12 cellular contexts compared by ENCODE assay signal in the genomic region with DNA sequence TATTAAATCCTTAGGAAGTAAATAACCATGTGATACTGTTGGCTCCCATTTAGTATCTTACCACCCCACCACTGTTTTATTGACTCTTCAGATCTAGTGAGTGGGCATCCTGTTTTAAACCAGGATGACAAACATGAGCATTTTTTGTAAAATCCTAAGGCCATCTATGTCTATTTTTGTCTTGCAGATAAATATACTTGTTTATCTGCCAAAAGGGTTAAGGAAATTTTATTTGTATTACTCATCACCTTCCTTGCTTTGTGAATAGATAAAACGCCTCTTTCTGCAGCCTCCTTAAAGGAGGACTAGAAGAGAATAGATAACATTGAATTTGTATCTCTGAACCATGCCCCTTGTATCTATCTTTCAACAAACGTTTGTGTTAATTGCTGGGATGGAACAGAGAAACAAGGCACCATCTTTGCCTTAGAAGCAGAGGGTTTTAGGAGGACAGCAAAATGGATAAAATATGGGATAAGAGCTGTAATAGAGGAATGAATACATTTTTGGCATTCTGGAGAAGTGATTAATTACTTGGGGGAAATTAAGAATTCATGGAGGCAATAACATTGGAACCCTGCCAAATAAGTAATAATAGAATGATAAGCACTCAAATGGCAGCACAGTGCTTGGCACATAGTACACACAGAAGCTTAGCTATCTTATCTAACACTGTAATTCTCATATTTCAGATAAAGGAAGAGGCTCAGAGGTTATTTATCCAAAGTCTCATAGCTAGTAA. TPM values are rescaled to one million over a fixed set of nuclear protein-coding genes. Genes with fewer than 3 reads are reported as not detected.
DNase-seq lines count a peak whose midpoint lies in the region; ATAC-seq and TF ChIP-seq lines count a peak whose summit lies in the region.
"Had no signal": no experiment of that assay in that cellular context is flagged by ENCODE, and none has a peak within 500 bp of the region (broad histone marks: within the 10 kb centered on the region; RNA-seq: fewer than 3 reads in every experiment).

No MANE protein-coding gene starts in this region.

- no peak overlapping the region for H3K4me3 ChIP-seq in DND-41 (ENCODE audit: low read depth in 1 of 2, low read length in 2 of 2)
- H3K4me3 ChIP-seq in naive thymus-derived CD4-positive, alpha-beta T cell (ENCODE audit: low read length), result no peak overlapping the region

- peaks cover 46% of the 10 kb centered on the region for H3K4me1 ChIP-seq in DND-41 (ENCODE audit: insufficient read depth, low read length)
- peaks cover 43 to 55% of the 10 kb centered on the region in 2 donors for H3K4me1 ChIP-seq in naive thymus-derived CD4-positive, alpha-beta T cell (ENCODE audit: control insufficient read depth in 2 of 2, insufficient read depth in 2 of 2, low read length in 2 of 2)

- peaks cover 92% of the 10 kb centered on the region for H3K36me3 ChIP-seq in DND-41 (ENCODE audit: insufficient read depth, low read length)
- no peaks in the 10 kb centered on the region for H3K36me3 ChIP-seq in naive thymus-derived CD4-positive, alpha-beta T cell (ENCODE audit: control insufficient read depth in 2 of 3, insufficient read depth in 3 of 3, low read length in 3 of 3)
- H3K36me3 ChIP-seq: ascending aorta had no signal

- in situ Hi-C loops in ACHN (cut with HindIII; ENCODE audit: low pct_ligation_motif_present, low pct_unique_long_range_greater_than_20kb, low sequenced_read_pairs), result no loop called here

- DNase-seq in DND-41, result no peak
- DNase-seq in OCI-M1 (lab: John Stamatoyannopoulos, UW), result peak; percentile 19
- peak; percentile 35 for DNase-seq in dermis blood vessel endothelial cell
- no peak for DNase-seq in naive thymus-derived CD4-positive, alpha-beta T cell
- DNase-seq in GDM1 (lab: John Stamatoyannopoulos, UW), result no peak
- no peak for DNase-seq in ACHN
- DNase-seq in NCI-H1436 treated with DMSO at 0.1 percent for 48 hours (lab: John Stamatoyannopoulos, UW), result no peak
- DNase-seq in NCI-H446 treated with DMSO at 0.1 percent for 48 hours (lab: John Stamatoyannopoulos, UW), result no peak
- DNase-seq: activated CD4-positive, alpha-beta memory T cell treated with anti-CD3 and anti-CD28 coated beads, Interleukin-2, amount 10 ng/mL, durations not matched to agents 7 days and 5 days; DMS79 treated with DMSO at 0.1 percent for 48 hours; NCI-H146 had no signal

- H3K27me3 Mint-ChIP-seq in naive thymus-derived CD4-positive, alpha-beta T cell, result no peaks in the 10 kb centered on the region
- H3K27me3 Mint-ChIP-seq: activated CD4-positive, alpha-beta memory T cell treated with anti-CD3 and anti-CD28 coated beads, Interleukin-2, amount 10 ng/mL, durations not matched to agents 7 days and 5 days had no signal

- no peaks in the 10 kb centered on the region for H3K9me3 ChIP-seq in DND-41 (ENCODE audit: insufficient read depth, low read length, severe bottlenecking)
- no peaks in the 10 kb centered on the region for H3K9me3 ChIP-seq in naive thymus-derived CD4-positive, alpha-beta T cell (ENCODE audit: control insufficient read depth in 2 of 3, low read length in 3 of 3)
- H3K9me3 ChIP-seq: ascending aorta had no signal

- CTCF ChIA-PET in naive thymus-derived CD4-positive, alpha-beta T cell (lab: Charles Lee), result interaction anchor here (1.1 to 1.9 kb wide), 4 partner anchors 15 to 126 kb away, joined by 3 to 6 read pairs (median 5); a partner anchor contains a TSS

- H3K4me3 Mint-ChIP-seq in naive thymus-derived CD4-positive, alpha-beta T cell, result peak overlapping the region in 6 of 10 donors; percentile 7 to 68 (median 38)
- H3K4me3 Mint-ChIP-seq: activated CD4-positive, alpha-beta memory T cell treated with anti-CD3 and anti-CD28 coated beads, Interleukin-2, amount 10 ng/mL, durations not matched to agents 7 days and 5 days had no signal

- peak overlapping the region; percentile 18 for H3K4me2 ChIP-seq in DND-41 (ENCODE audit: insufficient read depth, low read length)

- peaks cover 25 to 66% (median 40%) of the 10 kb centered on the region in 7 donors for H3K4me1 Mint-ChIP-seq in naive thymus-derived CD4-positive, alpha-beta T cell

- peak overlapping the region in 8 of 9 donors; percentile 3 to 83 (median 54) for H3K27ac Mint-ChIP-seq in naive thymus-derived CD4-positive, alpha-beta T cell
- H3K27ac Mint-ChIP-seq: activated CD4-positive, alpha-beta memory T cell treated with anti-CD3 and anti-CD28 coated beads, Interleukin-2, amount 10 ng/mL, durations not matched to agents 7 days and 5 days had no signal

- no peak overlapping the region for H3K27ac ChIP-seq in DND-41 (ENCODE audit: low read length)
- H3K27ac ChIP-seq in naive thymus-derived CD4-positive, alpha-beta T cell (ENCODE audit: low read depth, low read length), result no peak overlapping the region
- H3K27ac ChIP-seq: ascending aorta had no signal

- peaks cover 100% of the 10 kb centered on the region for H3K79me2 ChIP-seq in DND-41 (ENCODE audit: insufficient read depth, low read length)

- POLR2A ChIA-PET in naive thymus-derived CD4-positive, alpha-beta T cell (lab: Charles Lee), result interaction anchor here (1.0 to 1.4 kb wide), 3 partner anchors 15 to 170 kb away, joined by 3 to 6 read pairs (median 4); a partner anchor contains a TSS

- no peak for TF ChIP-seq CTCF in DND-41 (IDR thresholded peaks at IDR 0.05; ENCODE audit: borderline replicate concordance, extremely low read depth, low read length, poor library complexity, severe bottlenecking)

- intact Hi-C loops in naive thymus-derived CD4-positive, alpha-beta T cell (cut with micrococcal nuclease), result no loop called here

- no peak overlapping the region for H2AFZ ChIP-seq in DND-41 (ENCODE audit: low read depth, low read length)

- peaks cover 0 to 34% (median 19%) of the 10 kb centered on the region in 5 donors for H3K36me3 Mint-ChIP-seq in naive thymus-derived CD4-positive, alpha-beta T cell

- no peaks in the 10 kb centered on the region for H3K27me3 ChIP-seq in DND-41 (ENCODE audit: insufficient read depth, low read length, poor library complexity)
- no peaks in the 10 kb centered on the region for H3K27me3 ChIP-seq in naive thymus-derived CD4-positive, alpha-beta T cell (ENCODE audit: control insufficient read depth in 2 of 2, insufficient read depth in 2 of 2, low read length in 2 of 2)
- H3K27me3 ChIP-seq: ascending aorta had no signal

- H3K9me3 Mint-ChIP-seq in naive thymus-derived CD4-positive, alpha-beta T cell, result no peaks in the 10 kb centered on the region
- H3K9me3 Mint-ChIP-seq: activated CD4-positive, alpha-beta memory T cell treated with anti-CD3 and anti-CD28 coated beads, Interleukin-2, amount 10 ng/mL, durations not matched to agents 7 days and 5 days had no signal

- H3K9ac ChIP-seq in DND-41 (ENCODE audit: low read depth, low read length), result no peak overlapping the region

- ATAC-seq in DND-41 (ENCODE audit: insufficient read depth, low read depth), result no peak
- ATAC-seq in naive thymus-derived CD4-positive, alpha-beta T cell, result no peak

- peaks cover 99% of the 10 kb centered on the region for H4K20me1 ChIP-seq in DND-41 (ENCODE audit: insufficient read depth, low read length)

RNA-seq across cellular contexts. Expression of a gene that starts 14.7 kb away (rescaled TPM):
- total RNA-seq in dermis blood vessel endothelial cell, result 94.1 and 103 TPM in 2 replicates
- 10 to 100 TPM; 64.5 to 72.0 (median 71.5) TPM for total RNA-seq in naive thymus-derived CD4-positive, alpha-beta T cell
- polyA plus RNA-seq in naive thymus-derived CD4-positive, alpha-beta T cell, result 100 to 1,000 TPM; 113 to 139 TPM

Comparison
In these comparisons a context has a peak if more than half of its experiments do, and no peak if none do; other contexts are left out.
1. DNase-seq: peak in OCI-M1 (single experiment) and dermis blood vessel endothelial cell (single experiment); none in DND-41 (single experiment), naive thymus-derived CD4-positive, alpha-beta T cell (0 of 9), GDM1 (single experiment), ACHN (single experiment), NCI-H1436 treated with DMSO at 0.1 percent for 48 hours (single experiment) and NCI-H446 treated with DMSO at 0.1 percent for 48 hours (single experiment).